ENCODE assay signal across 1 cellular context in the genomic region with DNA sequence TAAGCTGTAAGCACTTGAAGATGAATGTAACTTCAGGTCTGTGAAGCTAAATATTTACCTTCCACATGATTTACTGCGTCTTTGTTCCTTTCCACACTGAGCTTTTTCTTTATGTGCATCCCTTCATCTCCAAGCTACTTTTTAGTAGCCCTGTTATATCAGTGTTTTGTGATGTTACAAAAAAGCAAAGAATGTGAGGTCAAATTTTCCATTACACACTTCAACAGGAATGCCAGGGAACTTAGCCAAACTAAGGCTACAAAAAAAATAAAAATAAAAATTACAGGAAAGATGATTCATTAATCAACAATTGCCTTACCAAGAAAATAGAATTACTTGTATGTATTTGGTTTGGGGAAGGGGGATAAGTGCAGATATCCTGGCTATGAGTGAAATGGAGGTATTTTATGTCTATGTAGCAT.
A peak's percentile ranks its signal among the peaks of the same experiment; 100 is the strongest.
TF ChIP-seq lines count a peak whose summit lies in the region.

No MANE protein-coding gene starts in this region.

TF ChIP-seq in HEK293, 187 proteins besides CTCF, POLR2A, EP300 and RAD21 (continued from another document):
- TF ChIP-seq, protein P1, sequence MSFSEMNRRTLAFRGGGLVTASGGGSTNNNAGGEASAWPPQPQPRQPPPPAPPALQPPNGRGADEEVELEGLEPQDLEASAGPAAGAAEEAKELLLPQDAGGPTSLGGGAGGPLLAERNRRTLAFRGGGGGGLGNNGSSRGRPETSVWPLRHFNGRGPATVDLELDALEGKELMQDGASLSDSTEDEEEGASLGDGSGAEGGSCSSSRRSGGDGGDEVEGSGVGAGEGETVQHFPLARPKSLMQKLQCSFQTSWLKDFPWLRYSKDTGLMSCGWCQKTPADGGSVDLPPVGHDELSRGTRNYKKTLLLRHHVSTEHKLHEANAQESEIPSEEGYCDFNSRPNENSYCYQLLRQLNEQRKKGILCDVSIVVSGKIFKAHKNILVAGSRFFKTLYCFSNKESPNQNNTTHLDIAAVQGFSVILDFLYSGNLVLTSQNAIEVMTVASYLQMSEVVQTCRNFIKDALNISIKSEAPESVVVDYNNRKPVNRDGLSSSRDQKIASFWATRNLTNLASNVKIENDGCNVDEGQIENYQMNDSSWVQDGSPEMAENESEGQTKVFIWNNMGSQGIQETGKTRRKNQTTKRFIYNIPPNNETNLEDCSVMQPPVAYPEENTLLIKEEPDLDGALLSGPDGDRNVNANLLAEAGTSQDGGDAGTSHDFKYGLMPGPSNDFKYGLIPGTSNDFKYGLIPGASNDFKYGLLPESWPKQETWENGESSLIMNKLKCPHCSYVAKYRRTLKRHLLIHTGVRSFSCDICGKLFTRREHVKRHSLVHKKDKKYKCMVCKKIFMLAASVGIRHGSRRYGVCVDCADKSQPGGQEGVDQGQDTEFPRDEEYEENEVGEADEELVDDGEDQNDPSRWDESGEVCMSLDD (tag by site-specific recombination; IDR thresholded peaks at IDR 0.05) = no peak
- TF ChIP-seq ZNF184 (tag by site-specific recombination; IDR thresholded peaks at IDR 0.05) (no peak), ZNF600 (tag by site-specific recombination; IDR thresholded peaks at IDR 0.05) (no peak), TCF7L2 (IDR thresholded peaks at IDR 0.05; ENCODE audit: borderline replicate concordance, low read depth, low read length) (no peak), ZNF660 (tag by site-specific recombination; IDR thresholded peaks at IDR 0.05) (no peak), ZNF521 (tag by site-specific recombination; IDR thresholded peaks at IDR 0.05) (no peak), ZNF501 (tag by site-specific recombination; IDR thresholded peaks at IDR 0.05) (no peak), ZNF626 (tag by site-specific recombination; IDR thresholded peaks at IDR 0.05) (no peak), ZNF37A (tag by site-specific recombination; IDR thresholded peaks at IDR 0.05) (no peak), ZNF404 (tag by site-specific recombination; IDR thresholded peaks at IDR 0.05) (no peak), ZNF785 (tag by site-specific recombination; IDR thresholded peaks at IDR 0.05) (no peak), KLF9 (tag by site-specific recombination; IDR thresholded peaks at IDR 0.05; ENCODE audit: low read depth) (no peak), ZNF792 (tag by site-specific recombination; IDR thresholded peaks at IDR 0.05) (no peak), ZIC2 (tag by site-specific recombination; IDR thresholded peaks at IDR 0.05) (no peak), ZNF664 (tag by site-specific recombination; IDR thresholded peaks at IDR 0.05) (no peak), ZNF324 (tag by site-specific recombination; IDR thresholded peaks at IDR 0.05) (no peak), ZFHX2 (tag by site-specific recombination; conservative IDR thresholded peaks at IDR 0.05) (no peak), OSR2 (tag by site-specific recombination; IDR thresholded peaks at IDR 0.05) (peak; percentile 76), ZNF473 (tag by site-specific recombination; IDR thresholded peaks at IDR 0.05) (no peak), ZNF112 (tag by site-specific recombination; IDR thresholded peaks at IDR 0.05) (no peak), KLF10 (tag by site-specific recombination; IDR thresholded peaks at IDR 0.05) (no peak), GLIS2 (tag by site-specific recombination; IDR thresholded peaks at IDR 0.05) (no peak), ZNF544 (tag by site-specific recombination; IDR thresholded peaks at IDR 0.05) (no peak), EGR2 (tag by site-specific recombination; IDR thresholded peaks at IDR 0.05; ENCODE audit: low read depth) (no peak), ZNF548 (tag by site-specific recombination; IDR thresholded peaks at IDR 0.05) (no peak), ZNF221 (tag by site-specific recombination; IDR thresholded peaks at IDR 0.05; ENCODE audit: borderline replicate concordance) (no peak), OVOL3 (tag by site-specific recombination; IDR thresholded peaks at IDR 0.05) (no peak)
- TF ChIP-seq, protein P2, sequence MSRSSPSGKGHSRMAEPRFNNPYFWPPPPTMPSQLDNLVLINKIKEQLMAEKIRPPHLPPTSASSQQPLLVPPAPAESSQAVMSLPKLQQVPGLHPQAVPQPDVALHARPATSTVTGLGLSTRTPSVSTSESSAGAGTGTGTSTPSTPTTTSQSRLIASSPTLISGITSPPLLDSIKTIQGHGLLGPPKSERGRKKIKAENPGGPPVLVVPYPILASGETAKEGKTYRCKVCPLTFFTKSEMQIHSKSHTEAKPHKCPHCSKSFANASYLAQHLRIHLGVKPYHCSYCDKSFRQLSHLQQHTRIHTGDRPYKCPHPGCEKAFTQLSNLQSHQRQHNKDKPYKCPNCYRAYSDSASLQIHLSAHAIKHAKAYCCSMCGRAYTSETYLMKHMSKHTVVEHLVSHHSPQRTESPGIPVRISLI (tag by site-specific recombination; IDR thresholded peaks at IDR 0.05) = peak; percentile 39; the same call in 1 of the 2 replicates
- TF ChIP-seq, protein P3, sequence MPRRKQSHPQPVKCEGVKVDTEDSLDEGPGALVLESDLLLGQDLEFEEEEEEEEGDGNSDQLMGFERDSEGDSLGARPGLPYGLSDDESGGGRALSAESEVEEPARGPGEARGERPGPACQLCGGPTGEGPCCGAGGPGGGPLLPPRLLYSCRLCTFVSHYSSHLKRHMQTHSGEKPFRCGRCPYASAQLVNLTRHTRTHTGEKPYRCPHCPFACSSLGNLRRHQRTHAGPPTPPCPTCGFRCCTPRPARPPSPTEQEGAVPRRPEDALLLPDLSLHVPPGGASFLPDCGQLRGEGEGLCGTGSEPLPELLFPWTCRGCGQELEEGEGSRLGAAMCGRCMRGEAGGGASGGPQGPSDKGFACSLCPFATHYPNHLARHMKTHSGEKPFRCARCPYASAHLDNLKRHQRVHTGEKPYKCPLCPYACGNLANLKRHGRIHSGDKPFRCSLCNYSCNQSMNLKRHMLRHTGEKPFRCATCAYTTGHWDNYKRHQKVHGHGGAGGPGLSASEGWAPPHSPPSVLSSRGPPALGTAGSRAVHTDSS (tag by site-specific recombination; IDR thresholded peaks at IDR 0.05) = no peak
- TF ChIP-seq, protein P4, sequence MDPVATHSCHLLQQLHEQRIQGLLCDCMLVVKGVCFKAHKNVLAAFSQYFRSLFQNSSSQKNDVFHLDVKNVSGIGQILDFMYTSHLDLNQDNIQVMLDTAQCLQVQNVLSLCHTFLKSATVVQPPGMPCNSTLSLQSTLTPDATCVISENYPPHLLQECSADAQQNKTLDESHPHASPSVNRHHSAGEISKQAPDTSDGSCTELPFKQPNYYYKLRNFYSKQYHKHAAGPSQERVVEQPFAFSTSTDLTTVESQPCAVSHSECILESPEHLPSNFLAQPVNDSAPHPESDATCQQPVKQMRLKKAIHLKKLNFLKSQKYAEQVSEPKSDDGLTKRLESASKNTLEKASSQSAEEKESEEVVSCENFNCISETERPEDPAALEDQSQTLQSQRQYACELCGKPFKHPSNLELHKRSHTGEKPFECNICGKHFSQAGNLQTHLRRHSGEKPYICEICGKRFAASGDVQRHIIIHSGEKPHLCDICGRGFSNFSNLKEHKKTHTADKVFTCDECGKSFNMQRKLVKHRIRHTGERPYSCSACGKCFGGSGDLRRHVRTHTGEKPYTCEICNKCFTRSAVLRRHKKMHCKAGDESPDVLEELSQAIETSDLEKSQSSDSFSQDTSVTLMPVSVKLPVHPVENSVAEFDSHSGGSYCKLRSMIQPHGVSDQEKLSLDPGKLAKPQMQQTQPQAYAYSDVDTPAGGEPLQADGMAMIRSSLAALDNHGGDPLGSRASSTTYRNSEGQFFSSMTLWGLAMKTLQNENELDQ (tag by site-specific recombination; IDR thresholded peaks at IDR 0.05; ENCODE audit: low read depth) = no peak
- TF ChIP-seq, protein P5, sequence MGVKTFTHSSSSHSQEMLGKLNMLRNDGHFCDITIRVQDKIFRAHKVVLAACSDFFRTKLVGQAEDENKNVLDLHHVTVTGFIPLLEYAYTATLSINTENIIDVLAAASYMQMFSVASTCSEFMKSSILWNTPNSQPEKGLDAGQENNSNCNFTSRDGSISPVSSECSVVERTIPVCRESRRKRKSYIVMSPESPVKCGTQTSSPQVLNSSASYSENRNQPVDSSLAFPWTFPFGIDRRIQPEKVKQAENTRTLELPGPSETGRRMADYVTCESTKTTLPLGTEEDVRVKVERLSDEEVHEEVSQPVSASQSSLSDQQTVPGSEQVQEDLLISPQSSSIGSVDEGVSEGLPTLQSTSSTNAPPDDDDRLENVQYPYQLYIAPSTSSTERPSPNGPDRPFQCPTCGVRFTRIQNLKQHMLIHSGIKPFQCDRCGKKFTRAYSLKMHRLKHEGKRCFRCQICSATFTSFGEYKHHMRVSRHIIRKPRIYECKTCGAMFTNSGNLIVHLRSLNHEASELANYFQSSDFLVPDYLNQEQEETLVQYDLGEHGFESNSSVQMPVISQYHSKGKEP (tag by site-specific recombination; IDR thresholded peaks at IDR 0.05) = no peak
- TF ChIP-seq, protein P6, sequence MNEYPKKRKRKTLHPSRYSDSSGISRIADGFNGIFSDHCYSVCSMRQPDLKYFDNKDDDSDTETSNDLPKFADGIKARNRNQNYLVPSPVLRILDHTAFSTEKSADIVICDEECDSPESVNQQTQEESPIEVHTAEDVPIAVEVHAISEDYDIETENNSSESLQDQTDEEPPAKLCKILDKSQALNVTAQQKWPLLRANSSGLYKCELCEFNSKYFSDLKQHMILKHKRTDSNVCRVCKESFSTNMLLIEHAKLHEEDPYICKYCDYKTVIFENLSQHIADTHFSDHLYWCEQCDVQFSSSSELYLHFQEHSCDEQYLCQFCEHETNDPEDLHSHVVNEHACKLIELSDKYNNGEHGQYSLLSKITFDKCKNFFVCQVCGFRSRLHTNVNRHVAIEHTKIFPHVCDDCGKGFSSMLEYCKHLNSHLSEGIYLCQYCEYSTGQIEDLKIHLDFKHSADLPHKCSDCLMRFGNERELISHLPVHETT (tag by site-specific recombination; IDR thresholded peaks at IDR 0.05) = no peak
TF ChIP-seq in HEK293: peak in this region for 15.
